Comparison of ENCODE assay signal across 17 cellular contexts in genomic region chr15:101110681-101111569, GRCh38.
DNase-seq lines count a peak whose midpoint lies in the region; ATAC-seq and TF ChIP-seq lines count a peak whose summit lies in the region.
"Had no signal": no experiment of that assay in that cellular context is flagged by ENCODE, and none has a peak within 500 bp of the region (broad histone marks: within the 10 kb centered on the region; RNA-seq: fewer than 3 reads in every experiment).

No MANE protein-coding gene starts in this region.

- no peaks in the 10 kb centered on the region for H3K36me3 Mint-ChIP-seq in activated CD8-positive, alpha-beta T cell treated with anti-CD3 and anti-CD28 coated beads, Interleukin-2, amount 10 ng/mL, durations not matched to agents 7 days and 5 days (ENCODE audit: low read depth)
- H3K36me3 Mint-ChIP-seq in activated CD8-positive, alpha-beta T cell treated with anti-CD3 and anti-CD28 coated beads for 36 hours (ENCODE audit: low read depth): no peaks in the 10 kb centered on the region
- no peaks in the 10 kb centered on the region for H3K36me3 Mint-ChIP-seq in activated T-helper 1 cell treated with anti-CD3 and anti-CD28 coated beads, Interleukin-12 subunit alpha, Interleukin-12 subunit beta, Interleukin-2, Interleukin-4 antibody, amounts not matched to agents 30 ng/mL and 10 ng/mL and 1 ng/mL, durations not matched to agents 14 hours and 24 hours and 36 hours (ENCODE audit: low read depth)

- peak overlapping the region; percentile 84 for H3K27ac ChIP-seq in RWPE1
- H3K27ac ChIP-seq in transverse colon: no peak overlapping the region
- H3K27ac ChIP-seq: 22Rv1, SJSA1 had no signal

- H3K9me3 ChIP-seq in transverse colon: no peaks in the 10 kb centered on the region
- H3K9me3 ChIP-seq: SJSA1 had no signal

- H3K36me3 ChIP-seq in transverse colon: no peaks in the 10 kb centered on the region
- H3K36me3 ChIP-seq: SJSA1 had no signal

- no peak for TF ChIP-seq POLR2A in transverse colon (IDR thresholded peaks at IDR 0.05)

- WGBS in transverse colon (ENCODE audit: low coverage in 1 of 2), 2 donors: 87 to 92% methylated on average over 5 to 17 of the region's 23 CpGs

- TF ChIP-seq CTCF in activated CD8-positive, alpha-beta T cell treated with anti-CD3 and anti-CD28 coated beads for 36 hours (IDR thresholded peaks at IDR 0.05): no peak
- TF ChIP-seq CTCF in RWPE1 (conservative IDR thresholded peaks at IDR 0.05; ENCODE audit: low read depth) (no peak), transverse colon (IDR thresholded peaks at IDR 0.05) (no peak)

- intact Hi-C loops in activated CD8-positive, alpha-beta T cell treated with anti-CD3 and anti-CD28 coated beads for 36 hours (cut with micrococcal nuclease): no loop called here
- intact Hi-C loops in sciatic nerve (cut with DNase I): no loop called here
- intact Hi-C loops in transverse colon (cut with DNase I; ENCODE audit: low total_unique reads): no loop called here
- intact Hi-C loops in activated T-helper 1 cell treated with anti-CD3 and anti-CD28 coated beads, Interleukin-12 subunit alpha, Interleukin-12 subunit beta, Interleukin-2, Interleukin-4 antibody, amounts not matched to agents 30 ng/mL and 10 ng/mL and 1 ng/mL, durations not matched to agents 14 hours and 24 hours and 36 hours (cut with micrococcal nuclease): no loop called here

- peaks cover 8% of the 10 kb centered on the region for H3K4me1 Mint-ChIP-seq in activated CD8-positive, alpha-beta T cell treated with anti-CD3 and anti-CD28 coated beads, Interleukin-2, amount 10 ng/mL, durations not matched to agents 7 days and 5 days (ENCODE audit: low read depth)
- peaks cover under 1% of the 10 kb centered on the region for H3K4me1 Mint-ChIP-seq in activated CD8-positive, alpha-beta T cell treated with anti-CD3 and anti-CD28 coated beads for 36 hours (ENCODE audit: low read depth)
- no peaks in the 10 kb centered on the region for H3K4me1 Mint-ChIP-seq in activated T-helper 1 cell treated with anti-CD3 and anti-CD28 coated beads, Interleukin-12 subunit alpha, Interleukin-12 subunit beta, Interleukin-2, Interleukin-4 antibody, amounts not matched to agents 30 ng/mL and 10 ng/mL and 1 ng/mL, durations not matched to agents 14 hours and 24 hours and 36 hours (ENCODE audit: low read depth)

- no peak for TF ChIP-seq EP300 in transverse colon (IDR thresholded peaks at IDR 0.05; ENCODE audit: low read depth)

- peaks cover 0 to 4% (median 0%) of the 10 kb centered on the region in 4 donors for H3K4me1 ChIP-seq in transverse colon

- no peaks in the 10 kb centered on the region for H3K9me3 Mint-ChIP-seq in activated CD8-positive, alpha-beta T cell treated with anti-CD3 and anti-CD28 coated beads, Interleukin-2, amount 10 ng/mL, durations not matched to agents 7 days and 5 days (ENCODE audit: insufficient read depth)
- H3K9me3 Mint-ChIP-seq in activated CD8-positive, alpha-beta T cell treated with anti-CD3 and anti-CD28 coated beads for 36 hours: no peaks in the 10 kb centered on the region
- H3K9me3 Mint-ChIP-seq in activated T-helper 1 cell treated with anti-CD3 and anti-CD28 coated beads, Interleukin-12 subunit alpha, Interleukin-12 subunit beta, Interleukin-2, Interleukin-4 antibody, amounts not matched to agents 30 ng/mL and 10 ng/mL and 1 ng/mL, durations not matched to agents 14 hours and 24 hours and 36 hours: no peaks in the 10 kb centered on the region

- H3K27me3 Mint-ChIP-seq in activated CD8-positive, alpha-beta T cell treated with anti-CD3 and anti-CD28 coated beads, Interleukin-2, amount 10 ng/mL, durations not matched to agents 7 days and 5 days (ENCODE audit: low read depth): no peaks in the 10 kb centered on the region
- no peaks in the 10 kb centered on the region for H3K27me3 Mint-ChIP-seq in activated CD8-positive, alpha-beta T cell treated with anti-CD3 and anti-CD28 coated beads for 36 hours
- H3K27me3 Mint-ChIP-seq in activated T-helper 1 cell treated with anti-CD3 and anti-CD28 coated beads, Interleukin-12 subunit alpha, Interleukin-12 subunit beta, Interleukin-2, Interleukin-4 antibody, amounts not matched to agents 30 ng/mL and 10 ng/mL and 1 ng/mL, durations not matched to agents 14 hours and 24 hours and 36 hours (ENCODE audit: insufficient read depth): no peaks in the 10 kb centered on the region

- no peak for DNase-seq in activated CD8-positive, alpha-beta T cell treated with anti-CD3 and anti-CD28 coated beads, Interleukin-2, amount 10 ng/mL, durations not matched to agents 7 days and 5 days
- no peak for DNase-seq in activated CD8-positive, alpha-beta T cell treated with anti-CD3 and anti-CD28 coated beads for 36 hours
- no peak for DNase-seq in RWPE1 (ENCODE audit: low spot score)
- peak; percentile 43 for DNase-seq in left kidney (ENCODE audit: low read depth, low spot score)
- peak; percentile 56 for DNase-seq in sciatic nerve (ENCODE audit: low spot score)
- DNase-seq in transverse colon: no peak
- DNase-seq in activated T-helper 1 cell treated with anti-CD3 and anti-CD28 coated beads, Interleukin-12 subunit alpha, Interleukin-12 subunit beta, Interleukin-2, Interleukin-4 antibody, amounts not matched to agents 30 ng/mL and 10 ng/mL and 1 ng/mL, durations not matched to agents 14 hours and 24 hours and 36 hours (ENCODE audit: low spot score): no peak
- DNase-seq: C1 segment of cervical spinal cord, GOT3, NCI-H1417, NCI-H1930, NCI-H2171, NCI-H510A, NCI-H82 had no signal

- POLR2A ChIA-PET in activated CD8-positive, alpha-beta T cell treated with anti-CD3 and anti-CD28 coated beads, Interleukin-2, amount 10 ng/mL, durations not matched to agents 7 days and 5 days (lab: Charles Lee): interaction anchor here (1.1 to 1.5 kb wide), 2 partner anchors 16 to 57 kb away, joined by 3 to 6 read pairs; no protein-coding TSS in a partner anchor
- POLR2A ChIA-PET in activated CD8-positive, alpha-beta T cell treated with anti-CD3 and anti-CD28 coated beads for 36 hours (lab: Charles Lee): interaction anchor here (1.2 kb wide), 1 partner anchor 70 kb away, joined by 3 read pairs; no protein-coding TSS in a partner anchor
- POLR2A ChIA-PET in RWPE1 (lab: Yijun Ruan, JAX; ENCODE audit: low non-redundant PET): no interaction called here

- no peak for ATAC-seq in activated CD8-positive, alpha-beta T cell treated with anti-CD3 and anti-CD28 coated beads, Interleukin-2, amount 10 ng/mL, durations not matched to agents 7 days and 5 days
- no peak for ATAC-seq in activated CD8-positive, alpha-beta T cell treated with anti-CD3 and anti-CD28 coated beads for 36 hours
- ATAC-seq in sciatic nerve (peak; percentile 35), HG03520 (IDR thresholded peaks at IDR 0.05; ENCODE audit: unreplicated experiment) (no peak)

- in situ Hi-C loops in transverse colon (cut with MboI; ENCODE audit: low pct_ligation_motif_present in 1 of 4, low pct_unique_long_range_greater_than_20kb in 1 of 4, low sequenced_read_pairs in 3 of 4): no loop called here

- CTCF ChIA-PET in activated CD8-positive, alpha-beta T cell treated with anti-CD3 and anti-CD28 coated beads, Interleukin-2, amount 10 ng/mL, durations not matched to agents 7 days and 5 days (lab: Charles Lee): interaction anchor here (0.8 to 1.8 kb wide), 6 partner anchors 11 to 133 kb away, joined by 3 to 4 read pairs (median 3); no protein-coding TSS in a partner anchor
- CTCF ChIA-PET in activated CD8-positive, alpha-beta T cell treated with anti-CD3 and anti-CD28 coated beads for 36 hours (lab: Charles Lee): interaction anchor here (0.8 to 1.1 kb wide), 4 partner anchors 9 to 95 kb away, joined by 3 to 4 read pairs (median 4); no protein-coding TSS in a partner anchor
- CTCF ChIA-PET in RWPE1 (lab: Yijun Ruan, JAX): interaction anchor here (0.6 to 0.9 kb wide), 2 partner anchors 49 to 558 kb away, joined by 3 to 4 read pairs; no protein-coding TSS in a partner anchor

- H3K27me3 ChIP-seq in transverse colon: no peaks in the 10 kb centered on the region
- H3K27me3 ChIP-seq: SJSA1 had no signal

- H3K4me3 Mint-ChIP-seq in activated CD8-positive, alpha-beta T cell treated with anti-CD3 and anti-CD28 coated beads, Interleukin-2, amount 10 ng/mL, durations not matched to agents 7 days and 5 days: no peak overlapping the region
- no peak overlapping the region for H3K4me3 Mint-ChIP-seq in activated CD8-positive, alpha-beta T cell treated with anti-CD3 and anti-CD28 coated beads for 36 hours
- no peak overlapping the region for H3K4me3 Mint-ChIP-seq in activated T-helper 1 cell treated with anti-CD3 and anti-CD28 coated beads, Interleukin-12 subunit alpha, Interleukin-12 subunit beta, Interleukin-2, Interleukin-4 antibody, amounts not matched to agents 30 ng/mL and 10 ng/mL and 1 ng/mL, durations not matched to agents 14 hours and 24 hours and 36 hours

- no peak overlapping the region for H3K4me3 ChIP-seq in transverse colon
- H3K4me3 ChIP-seq: SJSA1 had no signal

- H3K27ac Mint-ChIP-seq in activated CD8-positive, alpha-beta T cell treated with anti-CD3 and anti-CD28 coated beads, Interleukin-2, amount 10 ng/mL, durations not matched to agents 7 days and 5 days: peak overlapping the region; percentile 5
- H3K27ac Mint-ChIP-seq in activated CD8-positive, alpha-beta T cell treated with anti-CD3 and anti-CD28 coated beads for 36 hours: no peak overlapping the region
- H3K27ac Mint-ChIP-seq in activated T-helper 1 cell treated with anti-CD3 and anti-CD28 coated beads, Interleukin-12 subunit alpha, Interleukin-12 subunit beta, Interleukin-2, Interleukin-4 antibody, amounts not matched to agents 30 ng/mL and 10 ng/mL and 1 ng/mL, durations not matched to agents 14 hours and 24 hours and 36 hours: no peak overlapping the region

Comparison
In these comparisons a context has a peak if more than half of its experiments do, and no peak if none do; other contexts are left out.
1. DNase-seq: peak in left kidney (single experiment) and sciatic nerve (single experiment); none in activated CD8-positive, alpha-beta T cell treated with anti-CD3 and anti-CD28 coated beads, Interleukin-2, amount 10 ng/mL, durations not matched to agents 7 days and 5 days (single experiment), activated CD8-positive, alpha-beta T cell treated with anti-CD3 and anti-CD28 coated beads for 36 hours (single experiment), RWPE1 (single experiment), transverse colon (single experiment) and activated T-helper 1 cell treated with anti-CD3 and anti-CD28 coated beads, Interleukin-12 subunit alpha, Interleukin-12 subunit beta, Interleukin-2, Interleukin-4 antibody, amounts not matched to agents 30 ng/mL and 10 ng/mL and 1 ng/mL, durations not matched to agents 14 hours and 24 hours and 36 hours (single experiment).